ENCODE assay signal across 1 cellular context in genomic region chr11:128552783-128553661, GRCh38.
TF ChIP-seq lines count a peak whose summit lies in the region.

No MANE protein-coding gene starts in this region.

TF ChIP-seq in GM23338, 12 proteins besides CTCF, POLR2A, EP300 and RAD21 (continued from another document):
- TF ChIP-seq REST (IDR thresholded peaks at IDR 0.05; ENCODE audit: unreplicated experiment) (no peak), STAT1 (IDR thresholded peaks at IDR 0.05; ENCODE audit: unreplicated experiment) (no peak)
